In genomic region chr6:905541-905940, GRCh38 we compare ENCODE assay signal across 26 cellular contexts.
DNase-seq lines count a peak whose midpoint lies in the region; ATAC-seq, FAIRE-seq and TF ChIP-seq lines count a peak whose summit lies in the region.
"Had no signal": no experiment of that assay in that cellular context is flagged by ENCODE, and none has a peak within 500 bp of the region (broad histone marks: within the 10 kb centered on the region; RNA-seq: fewer than 3 reads in every experiment).

No MANE protein-coding gene starts in this region.

- dilution Hi-C loops in keratinocyte (cut with MboI; ENCODE audit: extremely low pct_ligation_motif_present, low sequenced_read_pairs), result no loop called here

- no peak for TF ChIP-seq CTCF in HepG2 (CRISPR knock-in tag; IDR thresholded peaks at IDR 0.05)
- TF ChIP-seq CTCF in right lobe of liver (IDR thresholded peaks at IDR 0.05), result no peak
- TF ChIP-seq CTCF in keratinocyte (optimal IDR thresholded peaks at IDR 0.05 in 1 of 3, IDR thresholded peaks at IDR 0.05 in 1 of 3, conservative IDR thresholded peaks at IDR 0.05 in 1 of 3; ENCODE audit: extremely low read depth in 1 of 3, insufficient read depth in 2 of 3, low read length in 3 of 3), result no peak
- no peak for TF ChIP-seq CTCF in omental fat pad (IDR thresholded peaks at IDR 0.05)

- POLR2A ChIA-PET in HepG2 (lab: Yijun Ruan, JAX), result interaction anchor here (1.0 kb wide), 1 partner anchor 69 kb away, joined by 4 read pairs; no protein-coding TSS in a partner anchor

- H3K4me3 ChIP-seq in HepG2 (replicated peaks in 1 of 3; ENCODE audit: insufficient read depth in 1 of 3, low read depth in 2 of 3, low read length in 3 of 3) (no peak overlapping the region), right lobe of liver (no peak overlapping the region), SJSA1 (no peak overlapping the region), keratinocyte (ENCODE audit: control insufficient read depth in 2 of 3, extremely low read depth in 1 of 3, insufficient read depth in 2 of 3, low read depth in 1 of 3, low read length in 3 of 3) (no peak overlapping the region)
- H3K4me3 ChIP-seq: BLaER1, HAP-1 had no signal

- H3K36me3 ChIP-seq in HepG2 (replicated peaks in 1 of 2; ENCODE audit: control insufficient read depth in 1 of 2, insufficient read depth in 2 of 2, low read length in 2 of 2) (no peaks in the 10 kb centered on the region), right lobe of liver (no peaks in the 10 kb centered on the region), SJSA1 (no peaks in the 10 kb centered on the region), keratinocyte (ENCODE audit: control insufficient read depth in 2 of 2, extremely low read depth in 1 of 2, insufficient read depth in 2 of 2, low read length in 2 of 2) (no peaks in the 10 kb centered on the region)
- H3K36me3 ChIP-seq: BLaER1, HAP-1 had no signal

- ATAC-seq in HepG2 (no peak), right lobe of liver (no peak), GM18511 (IDR thresholded peaks at IDR 0.05; ENCODE audit: unreplicated experiment) (no peak), omental fat pad (ENCODE audit: low FRiP score) (no peak)
- ATAC-seq: Panc1 had no signal

- H4K20me1 ChIP-seq in HepG2 (ENCODE audit: insufficient read depth, low read length) (no peaks in the 10 kb centered on the region), keratinocyte (ENCODE audit: control insufficient read depth, extremely low read depth, insufficient read depth, low read length) (no peaks in the 10 kb centered on the region)
- H4K20me1 ChIP-seq: BLaER1 had no signal

- H3K27ac ChIP-seq in HepG2 (ENCODE audit: extremely low read length, insufficient read depth, low read length), result no peak overlapping the region
- no peak overlapping the region for H3K27ac ChIP-seq in right lobe of liver
- peak overlapping the region; percentile 33 for H3K27ac ChIP-seq in SJSA1
- no peak overlapping the region for H3K27ac ChIP-seq in keratinocyte (ENCODE audit: control insufficient read depth, insufficient read depth, low read length)
- H3K27ac ChIP-seq: BLaER1, RWPE1 had no signal

- H3K9ac ChIP-seq in HepG2 (ENCODE audit: insufficient read depth, low read depth, low read length), result no peak overlapping the region
- no peak overlapping the region for H3K9ac ChIP-seq in keratinocyte (ENCODE audit: control insufficient read depth, extremely low read depth, insufficient read depth, low read length)
- H3K9ac ChIP-seq: BLaER1, SK-N-SH had no signal

- H3K27me3 ChIP-seq in HepG2 (ENCODE audit: control insufficient read depth in 1 of 2, insufficient read depth in 2 of 2, low read length in 2 of 2) (peaks cover 3 to 11% of the 10 kb centered on the region in 2 experiments; a peak in 2 of 5 replicates), right lobe of liver (no peaks in the 10 kb centered on the region), SJSA1 (replicated peaks) (no peaks in the 10 kb centered on the region), keratinocyte (ENCODE audit: control insufficient read depth, extremely low read depth, insufficient read depth, low read length) (peaks cover 6% of the 10 kb centered on the region)
- H3K27me3 ChIP-seq: BLaER1 had no signal

- no TSS peak for BruUV-seq in HepG2 (replicated peaks; lab: Mats Ljungman, UMichigan)

- no peak for TF ChIP-seq RAD21 in HepG2 (CRISPR knock-in tag; IDR thresholded peaks at IDR 0.05)

- intact Hi-C loops in HepG2 (cut with micrococcal nuclease; ENCODE audit: unreplicated experiment) (loop anchor here (10.0 kb wide), 1 partner anchor 111 kb away; no protein-coding TSS in a partner anchor), right lobe of liver (cut with DNase I) (no loop called here)

- H3K9me3 ChIP-seq in HepG2 (ENCODE audit: low read length) (no peaks in the 10 kb centered on the region), right lobe of liver (no peaks in the 10 kb centered on the region), SJSA1 (replicated peaks) (no peaks in the 10 kb centered on the region), keratinocyte (ENCODE audit: control insufficient read depth, low read depth, low read length) (no peaks in the 10 kb centered on the region)
- H3K9me3 ChIP-seq: BLaER1, HAP-1, SK-N-SH had no signal

- no peak for DNase-seq in HepG2 (ENCODE audit: low spot score)
- DNase-seq in right lobe of liver, result no peak
- peak in 1 of 2 experiments; percentile 39 for DNase-seq in SJSA1 (ENCODE audit: low read depth in 1 of 2, low spot score in 2 of 2)
- no peak for DNase-seq in keratinocyte (ENCODE audit: low read depth, low spot score)
- DNase-seq in occipital lobe (lab: John Stamatoyannopoulos, UW), result no peak
- no peak for DNase-seq in omental fat pad (ENCODE audit: low spot score)
- no peak for DNase-seq in HPDE6-E6E7 (ENCODE audit: extremely low spot score)
- DNase-seq: 8988T; CD4-positive, alpha-beta T cell; COR-L47; GOT3; Karpas-422; NCI-H1694; NCI-H2029 treated with DMSO at 0.1 percent for 48 hours; NCI-H446 treated with DMSO at 0.1 percent for 48 hours; NCI-H526; NCI-H82; NK-92 treated with Interleukin-12 subunit alpha and Interleukin-12 subunit beta, amount 100 ng/mL, for 24 hours; SHP77; SK-N-SH; SW 1271 had no signal

- peaks cover 21% of the 10 kb centered on the region for H3K4me1 ChIP-seq in HepG2 (ENCODE audit: insufficient read depth, low read length)
- peaks cover 0 to 14% (median 0%) of the 10 kb centered on the region in 4 donors for H3K4me1 ChIP-seq in right lobe of liver
- peaks cover 70% of the 10 kb centered on the region for H3K4me1 ChIP-seq in SJSA1 (replicated peaks)
- H3K4me1 ChIP-seq in keratinocyte (ENCODE audit: control insufficient read depth, extremely low read depth, insufficient read depth, low read length), result no peaks in the 10 kb centered on the region
- H3K4me1 ChIP-seq: HAP-1 had no signal

- H3K4me2 ChIP-seq in HepG2 (ENCODE audit: low read depth, low read length) (no peak overlapping the region), keratinocyte (ENCODE audit: control insufficient read depth, extremely low read depth, insufficient read depth, low read depth, low read length) (no peak overlapping the region)
- H3K4me2 ChIP-seq: BLaER1, SK-N-SH had no signal

- TF ChIP-seq POLR2A in HepG2 (IDR thresholded peaks at IDR 0.05; ENCODE audit: insufficient read depth in 1 of 2, low read depth in 2 of 2, low read length in 2 of 2) (no peak), right lobe of liver (IDR thresholded peaks at IDR 0.05) (no peak)

- in situ Hi-C loops in HepG2 (cut with HindIII; ENCODE audit: extremely low pct_ligation_motif_present, low pct_unique_long_range_greater_than_20kb), result no loop called here

- H2AFZ ChIP-seq in HepG2 (ENCODE audit: low read length) (no peak overlapping the region), keratinocyte (ENCODE audit: control insufficient read depth, low read length) (peak overlapping the region; percentile 12)

- TF ChIP-seq EP300 in HepG2 (IDR thresholded peaks at IDR 0.05; ENCODE audit: low read depth in 2 of 2, low read length in 2 of 2), result no peak
- TF ChIP-seq EP300 in HepG2 (CRISPR knock-in tag; IDR thresholded peaks at IDR 0.05; ENCODE audit: borderline replicate concordance), result no peak

- peak; percentile 8 for FAIRE-seq in HepG2 (lab: Jason Lieb, UNC)
- no peak for FAIRE-seq in keratinocyte (lab: Jason Lieb, UNC)

- H3K9me1 ChIP-seq in keratinocyte (ENCODE audit: control insufficient read depth, extremely low read depth, insufficient read depth, low read length), result no peaks in the 10 kb centered on the region

- CTCF ChIA-PET in HepG2 (lab: Yijun Ruan, JAX; ENCODE audit: low intra/inter-chr PET ratio, low total read pairs), result no interaction called here

- H3K79me2 ChIP-seq in HepG2 (ENCODE audit: insufficient read depth, low read length), result no peaks in the 10 kb centered on the region
- no peaks in the 10 kb centered on the region for H3K79me2 ChIP-seq in keratinocyte (ENCODE audit: control insufficient read depth, insufficient read depth, low read length)

TF ChIP-seq in HepG2, 621 proteins besides CTCF, POLR2A, EP300 and RAD21:
- TF ChIP-seq RBFOX2 (IDR thresholded peaks at IDR 0.05; ENCODE audit: low read depth, low read length), result no peak
- no peak for TF ChIP-seq CREB1 (IDR thresholded peaks at IDR 0.05)
- TF ChIP-seq CREB1 (CRISPR knock-in tag; IDR thresholded peaks at IDR 0.05), result 0 out of 2 replicates have a peak, but pooled peaks have one; percentile 31
- TF ChIP-seq KAT2B (IDR thresholded peaks at IDR 0.05; ENCODE audit: borderline replicate concordance, low read depth, low read length), result no peak
- no peak for TF ChIP-seq ZNF382 (CRISPR knock-in tag; IDR thresholded peaks at IDR 0.05; ENCODE audit: borderline replicate concordance)
- TF ChIP-seq DDIT3 (CRISPR knock-in tag; IDR thresholded peaks at IDR 0.05), result no peak
